Comparison of ENCODE assay signal across 34 cellular contexts in the genomic region with DNA sequence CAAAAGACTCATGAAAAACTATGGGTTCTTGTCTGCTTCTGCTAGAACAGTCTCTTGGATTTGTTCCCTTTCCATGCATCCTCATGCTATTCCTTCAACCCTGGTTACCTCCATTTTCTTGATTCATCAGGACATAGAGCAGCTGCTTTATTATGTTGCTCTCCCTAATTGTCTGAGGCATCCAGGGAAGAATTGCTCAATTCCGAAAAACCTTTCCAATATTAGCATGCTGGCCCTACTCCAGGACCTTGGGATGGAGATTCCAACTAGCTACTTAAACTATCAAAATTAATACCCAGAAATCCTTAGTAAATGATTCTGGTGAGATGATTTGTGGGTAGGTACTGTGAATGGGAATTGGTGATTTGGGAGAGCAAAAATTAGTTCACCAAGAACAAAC. TPM values are rescaled to one million over a fixed set of nuclear protein-coding genes. Genes with fewer than 3 reads are reported as not detected.
"Had no signal": no experiment of that assay in that cellular context is flagged by ENCODE, and none has a peak within 500 bp of the region (broad histone marks: within the 10 kb centered on the region; RNA-seq: fewer than 3 reads in every experiment).

No MANE protein-coding gene starts in this region.

- H3K9me3 ChIP-seq: SJSA1, SK-N-SH had no signal

- FAIRE-seq: RCC 7860, TTC549 had no signal

- H3K4me2 ChIP-seq: SK-N-SH had no signal

- H3K27me3 ChIP-seq: brain microvascular endothelial cell, SJSA1 had no signal

- H3K4me3 ChIP-seq: PC-9, SJSA1 had no signal

- H3K27ac ChIP-seq: PC-9, SJSA1 had no signal

- DNase-seq: activated CD4-positive, alpha-beta T cell treated with anti-CD3 and anti-CD28 coated beads, Interleukin-2, amount 10 ng/mL, durations not matched to agents 24 days and 14 days; activated CD4-positive, alpha-beta T cell treated with anti-CD3 and anti-CD28 coated beads, Interleukin-2, amount 50 U/mL, for 4 hours; activated CD8-positive, alpha-beta T cell treated with anti-CD3 and anti-CD28 coated beads for 36 hours; activated effector memory CD4-positive, alpha-beta T cell treated with anti-CD3 and anti-CD28 coated beads, Interleukin-2, amount 50 U/mL, for 16 hours; activated naive CD4-positive, alpha-beta T cell; activated naive CD4-positive, alpha-beta T cell treated with anti-CD3 and anti-CD28 coated beads, Interleukin-2, amount 50 U/mL, for 16 hours; activated naive CD8-positive, alpha-beta T cell treated with anti-CD3 and anti-CD28 coated beads for 36 hours; activated T-cell treated with anti-CD3 and anti-CD28 coated beads, Interleukin-2, amount 50 U/mL, for 1 hour; activated T-cell treated with anti-CD3 and anti-CD28 coated beads, Interleukin-2, amount 50 U/mL, for 72 hours; amniotic stem cell; aorta; brain microvascular endothelial cell; central memory CD4-positive, alpha-beta T cell; Kasumi-1; KG1; MM.1S; MV-4-11; NCI-H1092; NCI-H1436 treated with DMSO at 0.1 percent for 48 hours; NCI-H1694 treated with DMSO at 0.1 percent for 48 hours; NCI-H2029; NCI-H345; NCI-H510A; NCI-H526; NCI-H748 treated with DMSO at 0.1 percent for 48 hours; NK-92 treated with Interleukin-12 subunit alpha and Interleukin-12 subunit beta, amount 100 ng/mL, for 24 hours; PC-9; SHP77; SK-N-SH had no signal

- H2AFZ ChIP-seq: PC-9 had no signal

- ATAC-seq: activated CD8-positive, alpha-beta T cell treated with anti-CD3 and anti-CD28 coated beads for 36 hours; activated T-cell treated with anti-CD3 and anti-CD28 coated beads, Interleukin-2, amount 50 U/mL, for 72 hours; activated T-helper 17 cell treated with anti-CD3 and anti-CD28 coated beads, Interleukin-2, amount 50 U/mL, for 72 hours had no signal

- H3K36me3 ChIP-seq: brain microvascular endothelial cell, SJSA1 had no signal

- H3K9ac ChIP-seq: SK-N-SH had no signal

RNA-seq across cellular contexts. Expression of gene FAM47B, which starts 56.6 kb away (rescaled TPM):
- total RNA-seq: activated CD4-positive, alpha-beta T cell treated with anti-CD3 and anti-CD28 coated beads, Interleukin-2, amount 10 ng/mL, durations not matched to agents 24 days and 14 days; activated CD8-positive, alpha-beta memory T cell treated with anti-CD3 and anti-CD28 coated beads for 36 hours; activated CD8-positive, alpha-beta T cell treated with anti-CD3 and anti-CD28 coated beads for 36 hours; activated naive CD8-positive, alpha-beta T cell treated with anti-CD3 and anti-CD28 coated beads for 36 hours; activated T-cell treated with anti-CD3 and anti-CD28 coated beads, Interleukin-2, amount 50 U/mL, for 72 hours; activated T-helper 17 cell treated with anti-CD3 and anti-CD28 coated beads, Interleukin-2, amount 50 U/mL, for 72 hours; aorta; PC-9; SJSA1 had no signal
- polyA plus RNA-seq: aorta, SK-N-SH had no signal
